Comparison of ENCODE assay signal across 9 cellular contexts in genomic region chr4:190020790-190021717, GRCh38. TPM values are rescaled to one million over a fixed set of nuclear protein-coding genes. Genes with fewer than 3 reads are reported as not detected.
DNase-seq lines count a peak whose midpoint lies in the region; ATAC-seq, FAIRE-seq and TF ChIP-seq lines count a peak whose summit lies in the region.
"Had no signal": no experiment of that assay in that cellular context is flagged by ENCODE, and none has a peak within 500 bp of the region (broad histone marks: within the 10 kb centered on the region; RNA-seq: fewer than 3 reads in every experiment).

No MANE protein-coding gene starts in this region.

- in situ Hi-C loops in HAP-1 (cut with MboI; ENCODE audit: low sequenced_read_pairs) = no loop called here

- ATAC-seq in HG03095 (IDR thresholded peaks at IDR 0.05; ENCODE audit: unreplicated experiment) = no peak

- peaks cover 48% of the 10 kb centered on the region for H3K27me3 Mint-ChIP-seq in activated naive CD4-positive, alpha-beta T cell treated with anti-CD3 and anti-CD28 coated beads for 36 hours (ENCODE audit: low read depth)

- TF ChIP-seq CTCF in cardiac muscle cell (IDR thresholded peaks at IDR 0.05; ENCODE audit: low read depth, low read length) = no peak

- H3K36me3 Mint-ChIP-seq in activated naive CD4-positive, alpha-beta T cell treated with anti-CD3 and anti-CD28 coated beads for 36 hours (ENCODE audit: low read depth) = no peaks in the 10 kb centered on the region

- no peaks in the 10 kb centered on the region for H3K9me3 Mint-ChIP-seq in activated naive CD4-positive, alpha-beta T cell treated with anti-CD3 and anti-CD28 coated beads for 36 hours

- WGBS in small intestine, 3 donors = 8 to 16% (median 15%) methylated on average over 46 to 55 of the region's 55 CpGs

- no peak for FAIRE-seq in small intestine (lab: Jason Lieb, UNC)

- H3K27me3 ChIP-seq in HAP-1 (ENCODE audit: low read depth) (no peaks in the 10 kb centered on the region), cardiac muscle cell (peaks cover 73% of the 10 kb centered on the region), small intestine (ENCODE audit: control insufficient read depth in 2 of 2, insufficient read depth in 2 of 2, low read length in 2 of 2) (peaks cover 9 to 37% of the 10 kb centered on the region in 2 donors)

- H3K4me3 Mint-ChIP-seq in activated naive CD4-positive, alpha-beta T cell treated with anti-CD3 and anti-CD28 coated beads for 36 hours = peak overlapping the region; percentile 62

- no peaks in the 10 kb centered on the region for H3K36me3 ChIP-seq in HAP-1 (replicated peaks)
- H3K36me3 ChIP-seq in cardiac muscle cell = no peaks in the 10 kb centered on the region
- H3K36me3 ChIP-seq in small intestine (ENCODE audit: control insufficient read depth in 2 of 2, insufficient read depth in 2 of 2, low read length in 2 of 2) = no peaks in the 10 kb centered on the region

- H3K27ac Mint-ChIP-seq in activated naive CD4-positive, alpha-beta T cell treated with anti-CD3 and anti-CD28 coated beads for 36 hours = no peak overlapping the region

- DNase-seq in HAP-1 (ENCODE audit: low spot score in 2 of 2) (peak; percentile 17 to 73), cardiac muscle cell (ENCODE audit: low read depth in 1 of 2, low spot score in 1 of 2) (peak; percentile 39 to 54), small intestine (peak; percentile 32), NCI-H1694 (lab: John Stamatoyannopoulos, UW) (no peak)
- DNase-seq in activated naive CD4-positive, alpha-beta T cell treated with anti-CD3 and anti-CD28 coated beads for 36 hours = peak; percentile 34
- DNase-seq in stimulated activated naive CD4-positive, alpha-beta T cell treated with Interleukin-2 at 50 U/mL for 16 hours (lab: John Stamatoyannopoulos, UW) = no peak
- DNase-seq in effector CD8-positive, alpha-beta T cell (lab: John Stamatoyannopoulos, UW) = no peak
- DNase-seq: substantia nigra had no signal

- H3K27ac ChIP-seq in cardiac muscle cell (no peak overlapping the region), small intestine (ENCODE audit: low read depth in 1 of 2, low read length in 1 of 2) (no peak overlapping the region)

- H3K4me3 ChIP-seq in HAP-1 = peak overlapping the region; percentile 16
- no peak overlapping the region for H3K4me3 ChIP-seq in cardiac muscle cell
- no peak overlapping the region for H3K4me3 ChIP-seq in small intestine (ENCODE audit: low read depth in 1 of 2, low read length in 2 of 2)

- H3K4me1 Mint-ChIP-seq in activated naive CD4-positive, alpha-beta T cell treated with anti-CD3 and anti-CD28 coated beads for 36 hours (ENCODE audit: low read depth) = peaks cover 37% of the 10 kb centered on the region

- no peaks in the 10 kb centered on the region for H3K4me1 ChIP-seq in HAP-1
- H3K4me1 ChIP-seq in cardiac muscle cell (ENCODE audit: low read depth) = no peaks in the 10 kb centered on the region
- no peaks in the 10 kb centered on the region for H3K4me1 ChIP-seq in small intestine (ENCODE audit: control insufficient read depth in 2 of 2, insufficient read depth in 1 of 2, low read depth in 1 of 2, low read length in 1 of 2)

- intact Hi-C loops in activated naive CD4-positive, alpha-beta T cell treated with anti-CD3 and anti-CD28 coated beads for 36 hours (cut with micrococcal nuclease) = no loop called here

- CTCF ChIA-PET in activated naive CD4-positive, alpha-beta T cell treated with anti-CD3 and anti-CD28 coated beads for 36 hours (lab: Charles Lee) = no interaction called here

- H3K9me3 ChIP-seq in HAP-1 = no peaks in the 10 kb centered on the region
- H3K9me3 ChIP-seq in cardiac muscle cell (ENCODE audit: low read depth) = no peaks in the 10 kb centered on the region
- H3K9me3 ChIP-seq in small intestine (ENCODE audit: control insufficient read depth, low read depth) = no peaks in the 10 kb centered on the region

RNA-seq across cellular contexts. Expression of gene FRG2, which starts 6.0 kb away (rescaled TPM):
- total RNA-seq in activated naive CD4-positive, alpha-beta T cell treated with anti-CD3 and anti-CD28 coated beads for 36 hours = not detected
- not detected in 2 replicates for total RNA-seq in cardiac muscle cell
- polyA plus RNA-seq in cardiac muscle cell (not detected in 2 replicates), small intestine (not detected)

RNA-seq across cellular contexts. Expression of gene DBET, which starts 43.2 kb away (rescaled TPM):
- under 1 TPM in 1 of 2 experiments, not detected in 1; 0.05 TPM for total RNA-seq in activated naive CD4-positive, alpha-beta T cell treated with anti-CD3 and anti-CD28 coated beads for 36 hours
- not detected in 2 replicates for total RNA-seq in cardiac muscle cell
- polyA plus RNA-seq in cardiac muscle cell (not detected in 2 replicates), small intestine (not detected)

Comparison
In these comparisons a context has a peak if more than half of its experiments do, and no peak if none do; other contexts are left out.
1. DNase-seq: peak in HAP-1 (2 of 2), activated naive CD4-positive, alpha-beta T cell treated with anti-CD3 and anti-CD28 coated beads for 36 hours (single experiment), cardiac muscle cell (2 of 2) and small intestine (single experiment); none in stimulated activated naive CD4-positive, alpha-beta T cell treated with Interleukin-2 at 50 U/mL for 16 hours (single experiment), effector CD8-positive, alpha-beta T cell (single experiment) and NCI-H1694 (single experiment).